In the genomic region with DNA sequence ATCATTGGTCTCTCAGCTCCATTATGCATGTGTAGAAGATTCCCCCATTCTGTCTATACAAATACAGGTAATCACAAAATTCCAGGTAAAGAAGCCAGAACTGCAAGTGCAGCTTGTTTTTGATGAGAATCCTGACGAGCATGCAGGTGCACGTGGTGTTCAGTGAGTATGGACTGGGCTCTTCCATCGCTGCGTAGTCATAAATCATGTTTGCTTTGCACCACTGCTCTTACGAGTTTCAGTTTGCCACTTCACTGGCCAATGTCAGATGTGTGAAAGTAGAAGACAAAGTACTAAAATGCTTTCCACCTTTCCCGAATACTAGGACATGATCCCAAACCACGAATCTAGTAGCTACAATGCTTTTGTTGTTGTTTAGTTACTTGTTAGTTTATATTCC, we compare ENCODE assay signal across 16 cellular contexts.
DNase-seq lines count a peak whose midpoint lies in the region; ATAC-seq lines count a peak whose summit lies in the region.
"Had no signal": no experiment of that assay in that cellular context is flagged by ENCODE, and none has a peak within 500 bp of the region (broad histone marks: within the 10 kb centered on the region; RNA-seq: fewer than 3 reads in every experiment).

No MANE protein-coding gene starts in this region.

- ATAC-seq in GM18519 (IDR thresholded peaks at IDR 0.05; ENCODE audit: low FRiP score, unreplicated experiment), result no peak
- ATAC-seq: SK-N-SH treated with all-trans-retinoic acid at 6 μM for 48 hours, T-cell had no signal

- peak; percentile 52 for DNase-seq in DMS79 (lab: John Stamatoyannopoulos, UW)
- peak; percentile 39 for DNase-seq in NCI-H128 (lab: John Stamatoyannopoulos, UW; ENCODE audit: unreplicated experiment)
- DNase-seq in NCI-H510A (lab: John Stamatoyannopoulos, UW), result peak; percentile 72
- peak; percentile 73 for DNase-seq in left kidney (ENCODE audit: low read depth, low spot score)
- no peak for DNase-seq in activated CD4-positive, CD25-positive, alpha-beta regulatory T cell (lab: John Stamatoyannopoulos, UW)
- no peak for DNase-seq in germinal center (ENCODE audit: low spot score)
- DNase-seq: AML-193, COR-L47, HFFc6, MV-4-11, NCI-H2171 treated with DMSO at 0.1 percent for 48 hours, NCI-H446, SIG-M5, T-cell had no signal

Comparison
In these comparisons a context has a peak if more than half of its experiments do, and no peak if none do; other contexts are left out.
1. DNase-seq: peak in DMS79 (single experiment), NCI-H128 (single experiment), NCI-H510A (single experiment) and left kidney (single experiment); none in activated CD4-positive, CD25-positive, alpha-beta regulatory T cell (0 of 4) and germinal center (single experiment).